In the genomic region with DNA sequence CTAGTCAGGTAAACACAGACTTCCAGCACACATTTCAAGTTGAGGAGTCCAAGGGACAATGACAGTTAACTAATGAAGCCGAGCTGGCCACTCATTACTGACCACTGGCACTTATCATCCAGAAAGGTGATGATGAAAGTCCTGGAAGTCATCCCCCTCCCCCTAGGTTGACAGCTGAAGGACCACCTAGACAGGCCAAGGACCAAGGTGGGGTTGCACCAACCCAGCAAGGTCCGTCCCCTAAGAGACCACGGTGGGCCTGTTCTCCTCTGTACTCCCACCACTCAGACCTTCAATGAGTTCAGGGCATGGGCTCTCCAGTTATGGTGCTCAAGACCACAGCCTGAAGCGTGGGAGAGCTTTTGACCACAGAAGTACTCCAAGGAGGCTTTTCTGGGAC, we compare ENCODE assay signal across 12 cellular contexts. TPM values are rescaled to one million over a fixed set of nuclear protein-coding genes. Genes with fewer than 3 reads are reported as not detected.
DNase-seq lines count a peak whose midpoint lies in the region; ATAC-seq and TF ChIP-seq lines count a peak whose summit lies in the region.
"Had no signal": no experiment of that assay in that cellular context is flagged by ENCODE, and none has a peak within 500 bp of the region (broad histone marks: within the 10 kb centered on the region; RNA-seq: fewer than 3 reads in every experiment).

No MANE protein-coding gene starts in this region.

- no peaks in the 10 kb centered on the region for H3K27me3 ChIP-seq in AG04450 (ENCODE audit: control insufficient read depth, insufficient read depth, low read length)
- H3K27me3 ChIP-seq in breast epithelium: no peaks in the 10 kb centered on the region
- no peaks in the 10 kb centered on the region for H3K27me3 ChIP-seq in lung (ENCODE audit: control insufficient read depth, insufficient read depth)
- H3K27me3 ChIP-seq in skeletal muscle satellite cell (ENCODE audit: control insufficient read depth, insufficient read depth, low read length): no peaks in the 10 kb centered on the region

- TF ChIP-seq CTCF in AG04450 (IDR thresholded peaks at IDR 0.05; ENCODE audit: low read depth, low read length): no peak
- no peak for TF ChIP-seq CTCF in breast epithelium (IDR thresholded peaks at IDR 0.05)
- no peak for TF ChIP-seq CTCF in lung (IDR thresholded peaks at IDR 0.05; ENCODE audit: control extremely low read depth, extremely low read depth)

- POLR2A ChIA-PET in AG04450 (lab: Yijun Ruan, JAX): no interaction called here

- H3K4me3 ChIP-seq in AG04450 (ENCODE audit: low read depth, low read length): no peak overlapping the region
- H3K4me3 ChIP-seq in breast epithelium: no peak overlapping the region
- H3K4me3 ChIP-seq in lung: no peak overlapping the region
- H3K4me3 ChIP-seq in skeletal muscle satellite cell (ENCODE audit: low read length): no peak overlapping the region

- 96 to 97% methylated on average over 4 of the region's 4 CpGs for WGBS in lung, 2 donors

- H3K9me3 ChIP-seq in AG04450 (ENCODE audit: control insufficient read depth, insufficient read depth, low read length) (no peaks in the 10 kb centered on the region), breast epithelium (no peaks in the 10 kb centered on the region), lung (ENCODE audit: control insufficient read depth in 2 of 2, insufficient read depth in 1 of 2, low read length in 1 of 2) (no peaks in the 10 kb centered on the region), skeletal muscle satellite cell (replicated peaks; ENCODE audit: low read length) (no peaks in the 10 kb centered on the region)
- H3K9me3 ChIP-seq: Caco-2 had no signal

- no peak for DNase-seq in AG04450 (ENCODE audit: low read depth, low spot score)
- DNase-seq in breast epithelium (ENCODE audit: low spot score in 2 of 2): no peak
- no peak for DNase-seq in lung (ENCODE audit: low spot score)
- no peak for DNase-seq in HuH-7.5 (ENCODE audit: low spot score)
- DNase-seq in NCI-H187 treated with DMSO at 0.1 percent for 48 hours (lab: John Stamatoyannopoulos, UW): no peak
- no peak for DNase-seq in RKO (ENCODE audit: low spot score)
- DNase-seq in NCI-H2196 (lab: John Stamatoyannopoulos, UW; ENCODE audit: unreplicated experiment): no peak
- DNase-seq: activated effector memory CD4-positive, alpha-beta T cell treated with Interleukin-2 at 50 U/mL for 16 hours; Caco-2; NK-92 treated with Interleukin-12 subunit alpha and Interleukin-12 subunit beta, amount 100 ng/mL, for 24 hours; stimulated activated CD4-positive, alpha-beta T cell treated with anti-CD3 and anti-CD28 coated beads, Interleukin-4, amount 100 ng/mL, for 4 hours had no signal

- CTCF ChIA-PET in AG04450 (lab: Charles Lee): interaction anchor here (1.4 to 2.9 kb wide), 3 partner anchors 9 to 24 kb away, joined by 3 to 17 read pairs (median 16); no protein-coding TSS in a partner anchor

- H3K36me3 ChIP-seq in breast epithelium (no peaks in the 10 kb centered on the region), lung (ENCODE audit: control insufficient read depth in 2 of 2, insufficient read depth in 2 of 2, low read length in 2 of 2) (peaks cover 7 to 27% of the 10 kb centered on the region in 2 donors), skeletal muscle satellite cell (ENCODE audit: insufficient read depth, low read length) (peaks cover 80% of the 10 kb centered on the region)

- peak overlapping the region; percentile 44 for H3K9ac ChIP-seq in skeletal muscle satellite cell (ENCODE audit: low read depth, low read length)

- H3K27ac ChIP-seq in AG04450 (ENCODE audit: low read depth, low read length) (peak overlapping the region; percentile 57), breast epithelium (peak overlapping the region; percentile 87 to 88), lung (ENCODE audit: low read depth in 1 of 2, low read length in 1 of 2) (peak overlapping the region; percentile 78 to 92)

- no peak overlapping the region for H3K4me2 ChIP-seq in skeletal muscle satellite cell (ENCODE audit: low read length)

- ATAC-seq in lung (ENCODE audit: insufficient read depth, low FRiP score): no peak

- H3K4me1 ChIP-seq in breast epithelium (no peaks in the 10 kb centered on the region), lung (ENCODE audit: control insufficient read depth in 2 of 2, insufficient read depth in 2 of 2, low read length in 2 of 2) (peaks cover 3 to 35% of the 10 kb centered on the region in 2 donors), skeletal muscle satellite cell (ENCODE audit: control insufficient read depth, insufficient read depth, low read length) (peaks cover 16% of the 10 kb centered on the region)
- H3K4me1 ChIP-seq: Caco-2 had no signal

- intact Hi-C loops in breast epithelium (cut with DNase I; ENCODE audit: low total_unique reads): no loop called here

- TF ChIP-seq POLR2A in breast epithelium (IDR thresholded peaks at IDR 0.05): no peak

RNA-seq across cellular contexts. Expression of gene P4HA2, which starts 13.2 kb away (rescaled TPM):
- polyA plus RNA-seq in AG04450 (2011; rRNA removed) (178 and 186 TPM in 2 replicates), lung (10 to 100 TPM; 20.3 to 36.5 TPM)
- polyA minus RNA-seq in AG04450 (2011; rRNA and poly(A)+ RNA removed): 114 and 128 TPM in 2 replicates
- total RNA-seq in breast epithelium (10 to 100 TPM; 21.8 to 34.8 (median 26.2) TPM), lung (10 to 100 TPM; 37.8 to 62.3 TPM)
- total RNA-seq in skeletal muscle satellite cell (2012; rRNA removed): 149 and 191 TPM in 2 replicates

RNA-seq across cellular contexts. Expression of gene PDLIM4, which starts 43.0 kb away (rescaled TPM):
- 43.4 and 64.2 TPM in 2 replicates for polyA plus RNA-seq in AG04450 (2011; rRNA removed)
- 52.0 and 86.8 TPM in 2 replicates for polyA minus RNA-seq in AG04450 (2011; rRNA and poly(A)+ RNA removed)
- 100 to 1,000 TPM in 1 of 3 donors, 10 to 100 TPM in 1, 1 to 10 TPM in 1; 9.0 to 102 (median 71.4) TPM for total RNA-seq in breast epithelium
- total RNA-seq in lung: 10 to 100 TPM in 1 of 2 donors, 1 to 10 TPM in 1; 7.3 to 13.8 TPM
- polyA plus RNA-seq in lung: 10 to 100 TPM in 1 of 2 donors, 1 to 10 TPM in 1; 8.3 to 10.9 TPM
- total RNA-seq in skeletal muscle satellite cell (2012; rRNA removed): 90.4 and 97.1 TPM in 2 replicates
- total RNA-seq: Caco-2 had no signal
